Comparison of ENCODE assay signal across 1 cellular context in the genomic region with DNA sequence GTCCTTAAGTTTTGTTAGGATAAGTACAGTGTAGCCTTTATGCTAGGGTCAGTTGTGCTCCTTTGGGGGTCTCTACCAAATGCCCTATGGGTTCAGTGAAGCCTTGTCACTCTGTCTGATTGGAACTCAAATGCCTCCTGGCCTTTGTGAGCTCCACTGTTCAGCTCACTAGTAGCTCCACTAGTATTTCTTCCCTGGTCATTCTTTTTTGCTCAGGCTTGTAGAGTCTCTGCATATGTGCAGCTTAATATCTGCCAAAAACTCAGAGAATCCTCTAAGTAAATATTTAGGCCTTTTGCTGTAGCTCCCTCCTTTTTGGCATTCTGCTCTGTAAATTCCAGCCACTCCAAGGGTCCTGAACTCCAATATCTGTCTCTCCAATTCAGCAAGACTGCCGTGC.
TF ChIP-seq lines count a peak whose summit lies in the region.

No MANE protein-coding gene starts in this region.

TF ChIP-seq in GM23338, 12 proteins besides CTCF, POLR2A, EP300 and RAD21 (continued from another document):
- TF ChIP-seq, protein P1, sequence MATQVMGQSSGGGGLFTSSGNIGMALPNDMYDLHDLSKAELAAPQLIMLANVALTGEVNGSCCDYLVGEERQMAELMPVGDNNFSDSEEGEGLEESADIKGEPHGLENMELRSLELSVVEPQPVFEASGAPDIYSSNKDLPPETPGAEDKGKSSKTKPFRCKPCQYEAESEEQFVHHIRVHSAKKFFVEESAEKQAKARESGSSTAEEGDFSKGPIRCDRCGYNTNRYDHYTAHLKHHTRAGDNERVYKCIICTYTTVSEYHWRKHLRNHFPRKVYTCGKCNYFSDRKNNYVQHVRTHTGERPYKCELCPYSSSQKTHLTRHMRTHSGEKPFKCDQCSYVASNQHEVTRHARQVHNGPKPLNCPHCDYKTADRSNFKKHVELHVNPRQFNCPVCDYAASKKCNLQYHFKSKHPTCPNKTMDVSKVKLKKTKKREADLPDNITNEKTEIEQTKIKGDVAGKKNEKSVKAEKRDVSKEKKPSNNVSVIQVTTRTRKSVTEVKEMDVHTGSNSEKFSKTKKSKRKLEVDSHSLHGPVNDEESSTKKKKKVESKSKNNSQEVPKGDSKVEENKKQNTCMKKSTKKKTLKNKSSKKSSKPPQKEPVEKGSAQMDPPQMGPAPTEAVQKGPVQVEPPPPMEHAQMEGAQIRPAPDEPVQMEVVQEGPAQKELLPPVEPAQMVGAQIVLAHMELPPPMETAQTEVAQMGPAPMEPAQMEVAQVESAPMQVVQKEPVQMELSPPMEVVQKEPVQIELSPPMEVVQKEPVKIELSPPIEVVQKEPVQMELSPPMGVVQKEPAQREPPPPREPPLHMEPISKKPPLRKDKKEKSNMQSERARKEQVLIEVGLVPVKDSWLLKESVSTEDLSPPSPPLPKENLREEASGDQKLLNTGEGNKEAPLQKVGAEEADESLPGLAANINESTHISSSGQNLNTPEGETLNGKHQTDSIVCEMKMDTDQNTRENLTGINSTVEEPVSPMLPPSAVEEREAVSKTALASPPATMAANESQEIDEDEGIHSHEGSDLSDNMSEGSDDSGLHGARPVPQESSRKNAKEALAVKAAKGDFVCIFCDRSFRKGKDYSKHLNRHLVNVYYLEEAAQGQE (IDR thresholded peaks at IDR 0.05; ENCODE audit: unreplicated experiment), result no peak
- TF ChIP-seq NANOG (IDR thresholded peaks at IDR 0.05; ENCODE audit: borderline replicate concordance) (no peak), STAT1 (IDR thresholded peaks at IDR 0.05; ENCODE audit: unreplicated experiment) (no peak), JUNB (IDR thresholded peaks at IDR 0.05; ENCODE audit: unreplicated experiment) (no peak), EZH2phosphoT487 (IDR thresholded peaks at IDR 0.05; ENCODE audit: unreplicated experiment) (no peak), ZNF462 (CRISPR knock-in tag; IDR thresholded peaks at IDR 0.05) (no peak), POLR2AphosphoS5 (IDR thresholded peaks at IDR 0.05; ENCODE audit: low read depth) (no peak), CREB1 (CRISPR knock-in tag; IDR thresholded peaks at IDR 0.05; ENCODE audit: low read depth) (no peak)
